Comparison of ENCODE assay signal across 1 cellular context in the genomic region with DNA sequence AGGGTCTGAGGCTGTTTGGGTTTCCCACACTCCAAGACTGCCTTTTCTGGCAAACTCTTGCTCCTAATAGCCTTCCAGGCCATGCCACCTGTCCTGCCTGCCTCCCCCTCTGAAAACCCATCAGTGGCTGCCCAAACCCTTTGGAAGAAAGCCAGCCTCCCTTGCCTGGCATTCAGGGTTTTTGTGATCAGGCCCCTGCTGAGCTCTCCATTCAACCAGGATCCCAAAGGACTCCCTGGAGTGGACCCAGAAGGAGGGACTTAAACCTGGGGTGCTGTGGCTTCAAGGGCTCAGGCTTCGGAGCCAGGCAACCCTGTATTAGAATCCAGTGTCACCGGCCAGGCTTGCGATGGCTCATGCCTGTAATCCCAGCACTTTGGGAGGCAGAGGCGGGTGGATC.
TF ChIP-seq lines count a peak whose summit lies in the region.

No MANE protein-coding gene starts in this region.

TF ChIP-seq in H1, 55 proteins besides CTCF, POLR2A, EP300 and RAD21 (continued from another document):
- TF ChIP-seq KDM4A (IDR thresholded peaks at IDR 0.05; ENCODE audit: low read depth, low read length, severe bottlenecking) (no peak), CTBP2 (IDR thresholded peaks at IDR 0.05; ENCODE audit: borderline replicate concordance, insufficient read depth, insufficient read length, low read length) (no peak), ZNF274 (IDR thresholded peaks at IDR 0.05; ENCODE audit: borderline replicate concordance, extremely low read depth, low read length) (no peak), RFX5 (IDR thresholded peaks at IDR 0.05; ENCODE audit: borderline replicate concordance, low read depth, low read length) (no peak), CBX5 (IDR thresholded peaks at IDR 0.05; ENCODE audit: low read depth, low read length) (no peak), CEBPB (IDR thresholded peaks at IDR 0.05; ENCODE audit: low read depth, low read length) (no peak), NANOG (IDR thresholded peaks at IDR 0.05; ENCODE audit: insufficient read depth, low read depth, low read length, poor library complexity, severe bottlenecking) (no peak), RBBP5 (IDR thresholded peaks at IDR 0.05; ENCODE audit: borderline replicate concordance, low read depth, low read length) (no peak), TAF1 (IDR thresholded peaks at IDR 0.05; ENCODE audit: low read depth, low read length) (no peak), CBX8 (IDR thresholded peaks at IDR 0.05; ENCODE audit: borderline replicate concordance, low read depth, low read length) (no peak), EZH2 (IDR thresholded peaks at IDR 0.05; ENCODE audit: low read depth, low read length, severe bottlenecking) (no peak), EGR1 (IDR thresholded peaks at IDR 0.05; ENCODE audit: borderline replicate concordance, low read depth, low read length) (no peak)
- TF ChIP-seq, protein P1, sequence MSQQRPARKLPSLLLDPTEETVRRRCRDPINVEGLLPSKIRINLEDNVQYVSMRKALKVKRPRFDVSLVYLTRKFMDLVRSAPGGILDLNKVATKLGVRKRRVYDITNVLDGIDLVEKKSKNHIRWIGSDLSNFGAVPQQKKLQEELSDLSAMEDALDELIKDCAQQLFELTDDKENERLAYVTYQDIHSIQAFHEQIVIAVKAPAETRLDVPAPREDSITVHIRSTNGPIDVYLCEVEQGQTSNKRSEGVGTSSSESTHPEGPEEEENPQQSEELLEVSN (IDR thresholded peaks at IDR 0.05), result no peak
